1 cellular context compared by ENCODE assay signal in the genomic region with DNA sequence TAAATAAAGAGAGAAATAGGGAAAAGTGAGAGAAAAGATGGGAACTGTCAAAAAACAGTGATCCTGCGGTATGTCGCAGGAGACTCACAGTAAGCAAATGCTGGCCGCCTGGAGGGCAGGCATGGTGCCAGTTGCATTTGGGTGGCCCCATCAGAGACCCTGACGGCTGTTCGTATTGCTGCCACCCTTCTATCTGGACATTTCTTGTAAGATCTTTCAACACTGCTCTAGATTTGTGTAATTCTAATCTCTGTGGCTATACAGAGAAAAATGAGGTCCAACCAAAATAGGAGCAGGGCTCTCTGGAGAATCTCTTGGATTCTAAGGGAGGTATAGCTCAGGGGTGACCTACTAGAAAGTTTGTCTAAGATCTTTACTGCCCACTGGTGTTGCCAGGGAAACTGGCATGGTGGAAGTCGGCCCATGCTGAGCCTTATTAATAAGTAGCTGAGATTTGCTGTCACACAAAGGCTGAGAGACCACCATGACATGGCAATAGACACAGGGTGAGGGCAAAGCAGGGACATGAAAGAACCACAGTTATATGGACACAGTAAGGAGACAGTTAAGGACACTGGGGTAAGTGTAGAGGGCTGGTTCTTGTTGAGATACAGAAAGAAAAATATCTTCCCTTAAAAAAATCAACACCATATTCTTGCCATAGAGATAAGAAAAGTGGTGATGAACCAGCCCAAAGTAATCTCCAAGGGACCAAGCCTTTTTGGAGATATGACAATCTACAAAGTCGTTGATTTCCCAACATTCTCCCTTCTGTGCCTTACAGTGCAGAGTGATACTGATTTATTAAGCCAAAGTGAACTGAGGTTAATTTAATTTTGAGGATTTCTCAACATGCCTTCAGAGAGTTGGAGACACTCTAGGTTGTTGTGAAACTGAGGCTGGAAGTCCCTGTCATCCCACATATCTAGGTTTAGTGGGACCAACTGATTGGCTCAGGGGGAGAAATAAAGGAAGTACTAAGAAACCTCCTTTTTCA.
TF ChIP-seq lines count a peak whose summit lies in the region.

No MANE protein-coding gene starts in this region.

TF ChIP-seq in H1, 55 proteins besides CTCF, POLR2A, EP300 and RAD21:
- no peak for TF ChIP-seq PHF8 (conservative IDR thresholded peaks at IDR 0.05; ENCODE audit: low read depth, low read length)
- TF ChIP-seq CREB1 (IDR thresholded peaks at IDR 0.05) = no peak
